ENCODE assay signal across 8 cellular contexts in the genomic region with DNA sequence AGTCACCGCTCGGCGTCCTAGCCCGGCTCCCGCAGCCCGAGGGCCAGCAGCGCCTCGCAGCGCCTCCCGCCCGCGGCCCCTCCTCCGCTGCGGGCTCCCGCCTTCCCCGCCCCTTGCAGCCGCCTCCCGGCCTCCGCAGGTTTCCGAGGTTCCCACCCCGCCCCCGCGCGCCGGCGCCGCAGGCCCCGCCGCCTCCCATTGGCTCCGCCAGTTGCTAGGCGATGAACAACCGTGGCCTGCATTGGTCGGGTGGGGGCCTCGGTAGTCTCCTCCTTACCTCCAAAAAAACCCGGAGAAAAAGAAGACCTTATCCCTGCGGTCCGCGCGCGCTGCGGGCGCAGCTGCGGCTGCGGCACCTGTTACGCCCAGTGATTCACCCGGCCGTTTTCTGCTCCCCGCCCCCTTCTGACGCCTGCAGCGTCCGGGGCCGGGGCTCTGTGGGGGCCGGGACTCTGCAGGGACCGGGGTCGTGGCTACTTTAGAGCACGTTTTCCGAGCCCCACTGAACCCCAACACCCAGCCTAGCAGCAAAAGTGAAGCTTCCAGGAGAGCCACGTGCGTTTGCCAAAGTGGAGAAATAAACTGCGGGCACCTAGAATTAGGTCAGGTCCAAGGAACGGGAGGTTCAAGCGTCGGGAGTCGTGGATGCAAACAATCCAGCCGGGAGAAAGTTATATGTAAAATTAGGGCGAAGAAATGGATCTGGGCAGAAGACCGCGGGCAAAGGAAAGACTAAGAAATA. TPM values are rescaled to one million over a fixed set of nuclear protein-coding genes. Genes with fewer than 3 reads are reported as not detected.
DNase-seq lines count a peak whose midpoint lies in the region; ATAC-seq and TF ChIP-seq lines count a peak whose summit lies in the region.

SSX2IP (minus strand) TSS at position 65 of the 742 bp plus-strand sequence. CDS start 19,242 bp downstream, outside the sequence.

- H3K27ac ChIP-seq in RWPE2 (ENCODE audit: poor library complexity, severe bottlenecking), result peak within 1 kb of the TSS; percentile 56

- H3K4me1 Mint-ChIP-seq in natural killer cell, result peaks cover 62 to 67% of the 10 kb centered on the region in 2 donors

- no peaks in the 10 kb centered on the region for H3K9me2 ChIP-seq in Loucy (replicated peaks; ENCODE audit: low read depth, low read length)

- H3K27ac Mint-ChIP-seq in natural killer cell, result peak within 1 kb of the TSS; percentile 99

- intact Hi-C loops in natural killer cell (cut with micrococcal nuclease), result loop anchor here (1.0 to 5.0 kb wide), 3 partner anchors 116 to 548 kb away; partner anchors contain the start of genes CTBS, GNG5, PRKACB and SPATA1

- H3K36me3 ChIP-seq in H7 (replicated peaks; ENCODE audit: control insufficient read depth, insufficient read depth, low read length) (no peaks in the 10 kb centered on the region), Loucy (ENCODE audit: insufficient read depth, low read length) (no peaks in the 10 kb centered on the region), RWPE2 (ENCODE audit: low read depth) (no peaks in the 10 kb centered on the region)

- peaks cover 44% of the 10 kb centered on the region for H3K79me2 ChIP-seq in Loucy (ENCODE audit: insufficient read depth, low read length)

- H2AFZ ChIP-seq in Loucy (ENCODE audit: low read length), result peak within 1 kb of the TSS; percentile 96

- ATAC-seq in RWPE2 (ENCODE audit: low read depth) (peak; percentile 92), natural killer cell (peak; percentile 75 to 94 (median 87))

- H3K4me3 Mint-ChIP-seq in natural killer cell, result peak within 1 kb of the TSS; percentile 97

- H3K27me3 ChIP-seq in H7 (ENCODE audit: control insufficient read depth, insufficient read depth, low read length) (no peaks in the 10 kb centered on the region), Loucy (ENCODE audit: insufficient read depth, low read length, poor library complexity, severe bottlenecking) (no peaks in the 10 kb centered on the region), RWPE2 (ENCODE audit: insufficient read depth, poor library complexity, severe bottlenecking) (no peaks in the 10 kb centered on the region)

- peaks cover 20% of the 10 kb centered on the region for H4K20me1 ChIP-seq in Loucy (ENCODE audit: insufficient read depth, low read length, poor library complexity, severe bottlenecking)

- no peaks in the 10 kb centered on the region for H3K36me3 Mint-ChIP-seq in natural killer cell

- H3K4me3 ChIP-seq in H7 (ENCODE audit: insufficient read depth, low read depth, low read length), result peak within 1 kb of the TSS; percentile 88
- peak within 1 kb of the TSS; percentile 97 for H3K4me3 ChIP-seq in Loucy (ENCODE audit: low read length, poor library complexity, severe bottlenecking)
- peak within 1 kb of the TSS; percentile 94 for H3K4me3 ChIP-seq in RWPE2 (ENCODE audit: severe bottlenecking)
- peak within 1 kb of the TSS; percentile 76 for H3K4me3 ChIP-seq in fibroblast of pulmonary artery (replicated peaks; ENCODE audit: low read depth, low read length)

- TF ChIP-seq CTCF in Loucy (conservative IDR thresholded peaks at IDR 0.05; ENCODE audit: low read length) (no peak), RWPE2 (IDR thresholded peaks at IDR 0.05; ENCODE audit: poor library complexity, severe bottlenecking) (no peak), fibroblast of pulmonary artery (IDR thresholded peaks at IDR 0.05; ENCODE audit: low read length, missing control alignments) (no peak), natural killer cell (IDR thresholded peaks at IDR 0.05) (no peak)

- no peaks in the 10 kb centered on the region for H3K27me3 Mint-ChIP-seq in natural killer cell (ENCODE audit: low read depth in 2 of 2)

- no peaks in the 10 kb centered on the region for H3K9me3 Mint-ChIP-seq in natural killer cell

- H3F3A ChIP-seq in Loucy (ENCODE audit: low read depth), result no peaks in the 10 kb centered on the region

- H3K4me2 ChIP-seq in Loucy (ENCODE audit: low read depth, low read length, poor library complexity, severe bottlenecking), result peak within 1 kb of the TSS; percentile 92

- DNase-seq in ELF-1 (ENCODE audit: low read depth, low spot score) (peak; percentile 98), H7 (peak; percentile 97), RWPE2 (ENCODE audit: low spot score) (peak; percentile 94), fibroblast of pulmonary artery (ENCODE audit: low read depth) (peak; percentile 97), natural killer cell (peak; percentile 99)
- DNase-seq in activated T-helper 9 cell treated with anti-CD3 and anti-CD28 coated beads, Interleukin-2, amount 50 U/mL, for 16 hours (ENCODE audit: low read depth), result peak; percentile 99
- peak; percentile 94 to 100 (median 98) for DNase-seq in stimulated activated naive CD4-positive, alpha-beta T cell (lab: John Stamatoyannopoulos, UW)

- no peaks in the 10 kb centered on the region for H3K9me3 ChIP-seq in Loucy (ENCODE audit: insufficient read depth, low read depth, low read length)
- H3K9me3 ChIP-seq in RWPE2 (ENCODE audit: severe bottlenecking), result no peaks in the 10 kb centered on the region

- H3K4me1 ChIP-seq in Loucy (ENCODE audit: insufficient read depth, low read length, poor library complexity, severe bottlenecking) (peaks cover 62% of the 10 kb centered on the region), RWPE2 (ENCODE audit: insufficient read depth, poor library complexity, severe bottlenecking) (peaks cover 13% of the 10 kb centered on the region)

- H3K9ac ChIP-seq in Loucy (ENCODE audit: low read depth, low read length, poor library complexity, severe bottlenecking), result peak within 1 kb of the TSS; percentile 86

RNA-seq across cellular contexts. Expression of gene SSX2IP, which starts in this region (rescaled TPM):
- total RNA-seq in H7 (2014; rRNA removed; shearing (Covaris generic)), result 18.0 and 23.6 TPM in 2 replicates
- total RNA-seq in natural killer cell, result 10 to 100 TPM; 24.2 to 35.8 (median 27.2) TPM

Comparison
In these comparisons a context has a peak if more than half of its experiments do, and no peak if none do; other contexts are left out.
1. Peak in every context shown above with its lines: DNase-seq, ATAC-seq, H3K4me3 ChIP-seq and H3K27ac ChIP-seq.